In genomic region chr1:226405411-226405988, GRCh38 we compare ENCODE assay signal across 9 cellular contexts. TPM values are rescaled to one million over a fixed set of nuclear protein-coding genes. Genes with fewer than 3 reads are reported as not detected.
DNase-seq lines count a peak whose midpoint lies in the region; FAIRE-seq and TF ChIP-seq lines count a peak whose summit lies in the region.
"Had no signal": no experiment of that assay in that cellular context is flagged by ENCODE, and none has a peak within 500 bp of the region (broad histone marks: within the 10 kb centered on the region; RNA-seq: fewer than 3 reads in every experiment).

No MANE protein-coding gene starts in this region.

- H3K4me2 ChIP-seq in astrocyte (ENCODE audit: low read length): peak overlapping the region; percentile 93

- FAIRE-seq in astrocyte (lab: Jason Lieb, UNC): no peak

- peaks cover 24% of the 10 kb centered on the region for H3K4me1 Mint-ChIP-seq in astrocyte (ENCODE audit: low read depth, unreplicated experiment)

- H3K27me3 ChIP-seq in astrocyte (ENCODE audit: insufficient read depth, low read length) (no peaks in the 10 kb centered on the region), prostate gland (replicated peaks; ENCODE audit: insufficient read depth) (no peaks in the 10 kb centered on the region)
- H3K27me3 ChIP-seq: neutrophil had no signal

- H3K27ac Mint-ChIP-seq in astrocyte (ENCODE audit: unreplicated experiment): no peak overlapping the region

- H3K4me1 ChIP-seq in astrocyte (ENCODE audit: insufficient read depth, low read length) (peaks cover 24% of the 10 kb centered on the region), prostate gland (replicated peaks) (peaks cover 17% of the 10 kb centered on the region)

- intact Hi-C loops in prostate gland (cut with DNase I): loop anchor here (10.0 kb wide), 1 partner anchor 221 kb away; the partner anchor contains the start of gene ACBD3

- H3K4me3 Mint-ChIP-seq in astrocyte (ENCODE audit: unreplicated experiment): peak overlapping the region; percentile 90

- H3K79me2 ChIP-seq in astrocyte (ENCODE audit: insufficient read depth, low read length): peaks cover 67% of the 10 kb centered on the region

- H2AFZ ChIP-seq in astrocyte (ENCODE audit: low read depth, low read length): no peak overlapping the region

- H3K36me3 ChIP-seq in astrocyte (ENCODE audit: insufficient read depth, low read length): peaks cover 14% of the 10 kb centered on the region
- peaks cover 0 to 9% of the 10 kb centered on the region in 2 donors for H3K36me3 ChIP-seq in prostate gland

- H3K9me3 ChIP-seq in astrocyte (ENCODE audit: insufficient read depth, low read depth, low read length): no peaks in the 10 kb centered on the region
- no peaks in the 10 kb centered on the region for H3K9me3 ChIP-seq in prostate gland
- H3K9me3 ChIP-seq: neutrophil had no signal

- no peaks in the 10 kb centered on the region for H3K27me3 Mint-ChIP-seq in astrocyte (ENCODE audit: low read depth, unreplicated experiment)

- TF ChIP-seq CTCF in astrocyte (IDR thresholded peaks at IDR 0.05; ENCODE audit: insufficient read depth, low read depth, low read length) (no peak), prostate gland (IDR thresholded peaks at IDR 0.05) (no peak)

- H3K27ac ChIP-seq in astrocyte (ENCODE audit: low read depth, low read length) (no peak overlapping the region), prostate gland (peak overlapping the region; percentile 65 to 84)

- peaks cover 57% of the 10 kb centered on the region for H4K20me1 ChIP-seq in astrocyte (ENCODE audit: insufficient read depth, low read length)

- H3K9ac ChIP-seq in astrocyte (ENCODE audit: low read length): no peak overlapping the region

- H3K9me3 Mint-ChIP-seq in astrocyte (ENCODE audit: unreplicated experiment): no peaks in the 10 kb centered on the region

- TF ChIP-seq POLR2A in prostate gland (IDR thresholded peaks at IDR 0.05): no peak

- peak; percentile 20 for DNase-seq in activated CD4-positive, alpha-beta T cell treated with anti-CD3 and anti-CD28 coated beads for 48 hours
- DNase-seq in activated CD4-positive, alpha-beta T cell treated with anti-CD3 and anti-CD28 coated beads, Interleukin-2, amount 50 U/mL, for 4 hours: no peak
- peak; percentile 72 for DNase-seq in Kasumi-1 (lab: John Stamatoyannopoulos, UW)
- no peak for DNase-seq in astrocyte (ENCODE audit: low read depth)
- no peak for DNase-seq in prostate gland (ENCODE audit: low spot score)
- no peak for DNase-seq in midbrain (lab: John Stamatoyannopoulos, UW)
- no peak for DNase-seq in DMS114 treated with DMSO at 0.1 percent for 48 hours (lab: John Stamatoyannopoulos, UW; ENCODE audit: unreplicated experiment)
- DNase-seq in iPS-NIHi7 (ENCODE audit: extremely low spot score): no peak

- H3K36me3 Mint-ChIP-seq in astrocyte (ENCODE audit: low read depth, unreplicated experiment): peaks cover 9% of the 10 kb centered on the region

- 64% methylated on average over 16 of the region's 16 CpGs for WGBS in prostate gland

- H3K4me3 ChIP-seq in astrocyte (ENCODE audit: insufficient read depth, low read depth, low read length) (no peak overlapping the region), prostate gland (no peak overlapping the region)

RNA-seq across cellular contexts. Expression of gene PARP1, which starts 2.4 kb away (rescaled TPM):
- total RNA-seq in astrocyte (49.8 and 57.8 TPM in 2 replicates), prostate gland (100 to 1,000 TPM; 197 to 212 TPM)

Comparison
In these comparisons a context has a peak if more than half of its experiments do, and no peak if none do; other contexts are left out.
1. DNase-seq: peak in activated CD4-positive, alpha-beta T cell treated with anti-CD3 and anti-CD28 coated beads for 48 hours (single experiment) and Kasumi-1 (2 of 2); none in activated CD4-positive, alpha-beta T cell treated with anti-CD3 and anti-CD28 coated beads, Interleukin-2, amount 50 U/mL, for 4 hours (0 of 2), astrocyte (single experiment), prostate gland (single experiment), midbrain (single experiment), DMS114 treated with DMSO at 0.1 percent for 48 hours (single experiment) and iPS-NIHi7 (single experiment).